Comparison of ENCODE assay signal across 33 cellular contexts in genomic region chr1:73756817-73757216, GRCh38.
"Had no signal": no experiment of that assay in that cellular context is flagged by ENCODE, and none has a peak within 500 bp of the region (broad histone marks: within the 10 kb centered on the region; RNA-seq: fewer than 3 reads in every experiment).

No MANE protein-coding gene starts in this region.

- H3K9me3 ChIP-seq: adrenal gland, body of pancreas, breast epithelium had no signal

- FAIRE-seq: astrocyte, colon, TTC549 had no signal

- ATAC-seq: activated CD8-positive, alpha-beta T cell treated with anti-CD3 and anti-CD28 coated beads for 36 hours; activated naive CD4-positive, alpha-beta T cell treated with anti-CD3 and anti-CD28 coated beads, Interleukin-2, amount 50 U/mL, for 72 hours; activated T-cell treated with anti-CD3 and anti-CD28 coated beads, Interleukin-2, amount 50 U/mL, for 4 hours; activated T-cell treated with anti-CD3 and anti-CD28 coated beads, Interleukin-2, amount 50 U/mL, for 72 hours; activated T-helper 17 cell treated with anti-CD3 and anti-CD28 coated beads, Interleukin-2, amount 50 U/mL, for 72 hours; body of pancreas had no signal

- H3K36me3 ChIP-seq: adrenal gland, brain microvascular endothelial cell, breast epithelium had no signal

- H3K4me1 ChIP-seq: adrenal gland, body of pancreas, breast epithelium had no signal

- H3K4me3 ChIP-seq: adrenal gland, body of pancreas, breast epithelium had no signal

- DNase-seq: activated B cell treated with CpG ODN at 0.5 μM for 24 hours; activated CD4-positive, alpha-beta memory T cell treated with anti-CD3 and anti-CD28 coated beads for 36 hours; activated CD4-positive, alpha-beta T cell treated with anti-CD3 and anti-CD28 coated beads for 4 hours; activated CD4-positive, alpha-beta T cell treated with anti-CD3 and anti-CD28 coated beads, Interleukin-2, amount 10 ng/mL, durations not matched to agents 24 days and 14 days; activated CD4-positive, alpha-beta T cell treated with anti-CD3 and anti-CD28 coated beads, Interleukin-2, amount 50 U/mL, for 1 hour; activated CD4-positive, alpha-beta T cell treated with anti-CD3 and anti-CD28 coated beads, Interleukin-2, amount 50 U/mL, for 4 hours; activated CD4-positive, CD25-positive, alpha-beta regulatory T cell treated with anti-CD3 and anti-CD28 coated beads, Interleukin-2, amount 50 U/mL, for 72 hours; activated CD8-positive, alpha-beta memory T cell treated with anti-CD3 and anti-CD28 coated beads, Interleukin-2, amount 50 U/mL, for 4 hours; activated CD8-positive, alpha-beta T cell treated with anti-CD3 and anti-CD28 coated beads for 36 hours; activated effector memory CD4-positive, alpha-beta T cell treated with anti-CD3 and anti-CD28 coated beads, Interleukin-2, amount 50 U/mL, for 16 hours; activated gamma-delta T cell treated with Interleukin-2 at 50 U/mL for 16 hours; activated naive CD4-positive, alpha-beta T cell; activated naive CD4-positive, alpha-beta T cell treated with anti-CD3 and anti-CD28 coated beads for 36 hours; activated naive CD4-positive, alpha-beta T cell treated with anti-CD3 and anti-CD28 coated beads, Interleukin-2, amount 50 U/mL, for 16 hours; activated naive CD8-positive, alpha-beta T cell treated with anti-CD3 and anti-CD28 coated beads for 36 hours; activated T-cell treated with anti-CD3 and anti-CD28 coated beads for 4 hours; activated T-cell treated with anti-CD3 and anti-CD28 coated beads, Interleukin-2, amount 50 U/mL, for 1 hour; activated T-cell treated with anti-CD3 and anti-CD28 coated beads, Interleukin-2, amount 50 U/mL, for 4 hours; activated T-cell treated with anti-CD3 and anti-CD28 coated beads, Interleukin-2, amount 50 U/mL, for 72 hours; adrenal gland; amniotic stem cell; aorta; body of pancreas; brain microvascular endothelial cell; central memory CD4-positive, alpha-beta T cell; T-helper 9 cell had no signal

- H3K27me3 ChIP-seq: adrenal gland, body of pancreas, brain microvascular endothelial cell, breast epithelium had no signal

- H3K27ac ChIP-seq: adrenal gland, body of pancreas, brain microvascular endothelial cell, breast epithelium, VCaP had no signal
